ENCODE assay signal across 2 cellular contexts in the genomic region with DNA sequence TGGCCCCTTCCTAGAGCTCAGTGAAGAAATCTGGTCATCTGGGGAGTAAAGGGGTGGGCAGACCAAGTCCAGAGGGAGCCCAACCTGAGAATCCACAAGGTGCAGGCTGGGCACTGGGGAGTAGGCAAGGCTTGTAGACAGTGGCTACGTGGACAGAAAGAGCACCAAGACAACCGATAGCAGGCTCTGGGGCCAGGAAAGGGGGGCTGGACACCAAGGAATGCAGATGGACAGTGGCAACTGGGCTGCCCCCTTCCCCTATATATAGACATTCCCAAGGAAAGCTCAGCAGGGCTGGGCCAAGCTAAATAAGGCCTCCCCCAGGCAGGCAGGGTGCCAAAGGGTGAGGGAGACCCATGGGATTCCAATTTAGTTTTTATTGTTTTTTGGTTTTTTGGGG.
TF ChIP-seq lines count a peak whose summit lies in the region.

No MANE protein-coding gene starts in this region.

TF ChIP-seq in SK-N-SH treated with all-trans-retinoic acid at 6 μM for 48 hours, 23 proteins besides CTCF, POLR2A, EP300 and RAD21:
- TF ChIP-seq ZNF8 (CRISPR knock-in tag; IDR thresholded peaks at IDR 0.05) = no peak
- TF ChIP-seq, protein P1, sequence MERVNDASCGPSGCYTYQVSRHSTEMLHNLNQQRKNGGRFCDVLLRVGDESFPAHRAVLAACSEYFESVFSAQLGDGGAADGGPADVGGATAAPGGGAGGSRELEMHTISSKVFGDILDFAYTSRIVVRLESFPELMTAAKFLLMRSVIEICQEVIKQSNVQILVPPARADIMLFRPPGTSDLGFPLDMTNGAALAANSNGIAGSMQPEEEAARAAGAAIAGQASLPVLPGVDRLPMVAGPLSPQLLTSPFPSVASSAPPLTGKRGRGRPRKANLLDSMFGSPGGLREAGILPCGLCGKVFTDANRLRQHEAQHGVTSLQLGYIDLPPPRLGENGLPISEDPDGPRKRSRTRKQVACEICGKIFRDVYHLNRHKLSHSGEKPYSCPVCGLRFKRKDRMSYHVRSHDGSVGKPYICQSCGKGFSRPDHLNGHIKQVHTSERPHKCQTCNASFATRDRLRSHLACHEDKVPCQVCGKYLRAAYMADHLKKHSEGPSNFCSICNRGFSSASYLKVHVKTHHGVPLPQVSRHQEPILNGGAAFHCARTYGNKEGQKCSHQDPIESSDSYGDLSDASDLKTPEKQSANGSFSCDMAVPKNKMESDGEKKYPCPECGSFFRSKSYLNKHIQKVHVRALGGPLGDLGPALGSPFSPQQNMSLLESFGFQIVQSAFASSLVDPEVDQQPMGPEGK (CRISPR knock-in tag; IDR thresholded peaks at IDR 0.05; ENCODE audit: borderline replicate concordance) = no peak
- no peak for TF ChIP-seq OSR1 (CRISPR knock-in tag; IDR thresholded peaks at IDR 0.05)
- no peak for TF ChIP-seq SNAI2 (CRISPR knock-in tag; IDR thresholded peaks at IDR 0.05)
- no peak for TF ChIP-seq ZFP3 (CRISPR knock-in tag; IDR thresholded peaks at IDR 0.05)
- TF ChIP-seq, protein P2, sequence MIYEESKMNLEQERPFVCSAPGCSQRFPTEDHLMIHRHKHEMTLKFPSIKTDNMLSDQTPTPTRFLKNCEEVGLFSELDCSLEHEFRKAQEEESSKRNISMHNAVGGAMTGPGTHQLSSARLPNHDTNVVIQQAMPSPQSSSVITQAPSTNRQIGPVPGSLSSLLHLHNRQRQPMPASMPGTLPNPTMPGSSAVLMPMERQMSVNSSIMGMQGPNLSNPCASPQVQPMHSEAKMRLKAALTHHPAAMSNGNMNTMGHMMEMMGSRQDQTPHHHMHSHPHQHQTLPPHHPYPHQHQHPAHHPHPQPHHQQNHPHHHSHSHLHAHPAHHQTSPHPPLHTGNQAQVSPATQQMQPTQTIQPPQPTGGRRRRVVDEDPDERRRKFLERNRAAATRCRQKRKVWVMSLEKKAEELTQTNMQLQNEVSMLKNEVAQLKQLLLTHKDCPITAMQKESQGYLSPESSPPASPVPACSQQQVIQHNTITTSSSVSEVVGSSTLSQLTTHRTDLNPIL (CRISPR knock-in tag; IDR thresholded peaks at IDR 0.05; ENCODE audit: low read depth) = no peak
- TF ChIP-seq, protein P3, sequence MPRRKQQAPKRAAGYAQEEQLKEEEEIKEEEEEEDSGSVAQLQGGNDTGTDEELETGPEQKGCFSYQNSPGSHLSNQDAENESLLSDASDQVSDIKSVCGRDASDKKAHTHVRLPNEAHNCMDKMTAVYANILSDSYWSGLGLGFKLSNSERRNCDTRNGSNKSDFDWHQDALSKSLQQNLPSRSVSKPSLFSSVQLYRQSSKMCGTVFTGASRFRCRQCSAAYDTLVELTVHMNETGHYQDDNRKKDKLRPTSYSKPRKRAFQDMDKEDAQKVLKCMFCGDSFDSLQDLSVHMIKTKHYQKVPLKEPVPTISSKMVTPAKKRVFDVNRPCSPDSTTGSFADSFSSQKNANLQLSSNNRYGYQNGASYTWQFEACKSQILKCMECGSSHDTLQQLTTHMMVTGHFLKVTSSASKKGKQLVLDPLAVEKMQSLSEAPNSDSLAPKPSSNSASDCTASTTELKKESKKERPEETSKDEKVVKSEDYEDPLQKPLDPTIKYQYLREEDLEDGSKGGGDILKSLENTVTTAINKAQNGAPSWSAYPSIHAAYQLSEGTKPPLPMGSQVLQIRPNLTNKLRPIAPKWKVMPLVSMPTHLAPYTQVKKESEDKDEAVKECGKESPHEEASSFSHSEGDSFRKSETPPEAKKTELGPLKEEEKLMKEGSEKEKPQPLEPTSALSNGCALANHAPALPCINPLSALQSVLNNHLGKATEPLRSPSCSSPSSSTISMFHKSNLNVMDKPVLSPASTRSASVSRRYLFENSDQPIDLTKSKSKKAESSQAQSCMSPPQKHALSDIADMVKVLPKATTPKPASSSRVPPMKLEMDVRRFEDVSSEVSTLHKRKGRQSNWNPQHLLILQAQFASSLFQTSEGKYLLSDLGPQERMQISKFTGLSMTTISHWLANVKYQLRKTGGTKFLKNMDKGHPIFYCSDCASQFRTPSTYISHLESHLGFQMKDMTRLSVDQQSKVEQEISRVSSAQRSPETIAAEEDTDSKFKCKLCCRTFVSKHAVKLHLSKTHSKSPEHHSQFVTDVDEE (CRISPR knock-in tag; IDR thresholded peaks at IDR 0.05) = no peak
- TF ChIP-seq, protein P4, sequence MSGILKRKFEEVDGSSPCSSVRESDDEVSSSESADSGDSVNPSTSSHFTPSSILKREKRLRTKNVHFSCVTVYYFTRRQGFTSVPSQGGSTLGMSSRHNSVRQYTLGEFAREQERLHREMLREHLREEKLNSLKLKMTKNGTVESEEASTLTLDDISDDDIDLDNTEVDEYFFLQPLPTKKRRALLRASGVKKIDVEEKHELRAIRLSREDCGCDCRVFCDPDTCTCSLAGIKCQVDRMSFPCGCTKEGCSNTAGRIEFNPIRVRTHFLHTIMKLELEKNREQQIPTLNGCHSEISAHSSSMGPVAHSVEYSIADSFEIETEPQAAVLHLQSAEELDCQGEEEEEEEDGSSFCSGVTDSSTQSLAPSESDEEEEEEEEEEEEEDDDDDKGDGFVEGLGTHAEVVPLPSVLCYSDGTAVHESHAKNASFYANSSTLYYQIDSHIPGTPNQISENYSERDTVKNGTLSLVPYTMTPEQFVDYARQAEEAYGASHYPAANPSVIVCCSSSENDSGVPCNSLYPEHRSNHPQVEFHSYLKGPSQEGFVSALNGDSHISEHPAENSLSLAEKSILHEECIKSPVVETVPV (CRISPR knock-in tag; IDR thresholded peaks at IDR 0.05) = no peak
- TF ChIP-seq RARB (CRISPR knock-in tag; IDR thresholded peaks at IDR 0.05) = no peak
- TF ChIP-seq ARNTL (CRISPR knock-in tag; IDR thresholded peaks at IDR 0.05; ENCODE audit: borderline replicate concordance, low read depth) = no peak

TF ChIP-seq in SK-N-SH, 30 proteins besides CTCF, POLR2A, EP300 and RAD21:
- TF ChIP-seq, protein P5, sequence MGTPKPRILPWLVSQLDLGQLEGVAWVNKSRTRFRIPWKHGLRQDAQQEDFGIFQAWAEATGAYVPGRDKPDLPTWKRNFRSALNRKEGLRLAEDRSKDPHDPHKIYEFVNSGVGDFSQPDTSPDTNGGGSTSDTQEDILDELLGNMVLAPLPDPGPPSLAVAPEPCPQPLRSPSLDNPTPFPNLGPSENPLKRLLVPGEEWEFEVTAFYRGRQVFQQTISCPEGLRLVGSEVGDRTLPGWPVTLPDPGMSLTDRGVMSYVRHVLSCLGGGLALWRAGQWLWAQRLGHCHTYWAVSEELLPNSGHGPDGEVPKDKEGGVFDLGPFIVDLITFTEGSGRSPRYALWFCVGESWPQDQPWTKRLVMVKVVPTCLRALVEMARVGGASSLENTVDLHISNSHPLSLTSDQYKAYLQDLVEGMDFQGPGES (IDR thresholded peaks at IDR 0.05; ENCODE audit: low read depth, low read length) = no peak
- TF ChIP-seq FOXJ3 (CRISPR knock-in tag; IDR thresholded peaks at IDR 0.05) = no peak
- TF ChIP-seq NFIC (IDR thresholded peaks at IDR 0.05; ENCODE audit: borderline replicate concordance) = no peak
- no peak for TF ChIP-seq NRF1 (IDR thresholded peaks at IDR 0.05; ENCODE audit: low read depth, low read length)
